Comparison of ENCODE assay signal across 8 cellular contexts in genomic region chr4:168877779-168878491, GRCh38.
A peak's percentile ranks its signal among the peaks of the same experiment; 100 is the strongest.
DNase-seq lines count a peak whose midpoint lies in the region; ATAC-seq and TF ChIP-seq lines count a peak whose summit lies in the region.

No MANE protein-coding gene starts in this region.

- no peaks in the 10 kb centered on the region for H3K9me2 ChIP-seq in MM.1S (replicated peaks; ENCODE audit: insufficient read depth, low read length)

- TF ChIP-seq CTCF in glutamatergic neuron (IDR thresholded peaks at IDR 0.05; ENCODE audit: partially characterized antibody, unreplicated experiment) (no peak), progenitor cell of endocrine pancreas (IDR thresholded peaks at IDR 0.05; ENCODE audit: unreplicated experiment) (no peak), MM.1S (IDR thresholded peaks at IDR 0.05; ENCODE audit: low read length) (no peak)

- H3K27ac Mint-ChIP-seq in glutamatergic neuron (ENCODE audit: unreplicated experiment) (no peak overlapping the region), progenitor cell of endocrine pancreas (peak overlapping the region; percentile 78)

- no peaks in the 10 kb centered on the region for H3K36me3 ChIP-seq in BLaER1
- H3K36me3 ChIP-seq in H7 (replicated peaks; ENCODE audit: control insufficient read depth, insufficient read depth, low read length) = no peaks in the 10 kb centered on the region
- H3K36me3 ChIP-seq in MM.1S (replicated peaks; ENCODE audit: insufficient read depth, low read length) = no peaks in the 10 kb centered on the region

- H3K36me3 Mint-ChIP-seq in glutamatergic neuron (ENCODE audit: unreplicated experiment) = peaks cover 4% of the 10 kb centered on the region
- H3K36me3 Mint-ChIP-seq in progenitor cell of endocrine pancreas (ENCODE audit: insufficient read depth) = peaks cover 26% of the 10 kb centered on the region

- H3K9me3 ChIP-seq in BLaER1 (peaks cover 17% of the 10 kb centered on the region), MM.1S (replicated peaks; ENCODE audit: insufficient read depth, low read length) (no peaks in the 10 kb centered on the region)

- no peaks in the 10 kb centered on the region for H3F3A ChIP-seq in MM.1S (ENCODE audit: insufficient read depth, low read length)

- peak overlapping the region; percentile 90 for H3K4me3 Mint-ChIP-seq in glutamatergic neuron (ENCODE audit: unreplicated experiment)
- peak overlapping the region; percentile 73 for H3K4me3 Mint-ChIP-seq in progenitor cell of endocrine pancreas (ENCODE audit: low read depth)

- ATAC-seq in GM21528 (IDR thresholded peaks at IDR 0.05; ENCODE audit: low FRiP score, unreplicated experiment) = no peak
- ATAC-seq in HG03139 (IDR thresholded peaks at IDR 0.05; ENCODE audit: unreplicated experiment) = no peak

- H4K20me1 ChIP-seq in BLaER1 = no peaks in the 10 kb centered on the region
- H4K20me1 ChIP-seq in MM.1S (ENCODE audit: insufficient read depth, low read length) = no peaks in the 10 kb centered on the region

- H3K9ac ChIP-seq in BLaER1 = no peak overlapping the region
- no peak overlapping the region for H3K9ac ChIP-seq in MM.1S (ENCODE audit: low read length)

- no peak overlapping the region for H3K27ac ChIP-seq in BLaER1
- no peak overlapping the region for H3K27ac ChIP-seq in MM.1S (ENCODE audit: low read length)

- no peaks in the 10 kb centered on the region for H3K9me3 Mint-ChIP-seq in glutamatergic neuron (ENCODE audit: unreplicated experiment)
- H3K9me3 Mint-ChIP-seq in progenitor cell of endocrine pancreas (ENCODE audit: low read depth) = no peaks in the 10 kb centered on the region

- H3K79me2 ChIP-seq in MM.1S (ENCODE audit: low read length) = no peaks in the 10 kb centered on the region

- H3K4me2 ChIP-seq in BLaER1 = peak overlapping the region; percentile 65
- H3K4me2 ChIP-seq in MM.1S (ENCODE audit: low read depth, low read length) = no peak overlapping the region

- peaks cover 7% of the 10 kb centered on the region for H3K4me1 Mint-ChIP-seq in glutamatergic neuron (ENCODE audit: low read depth, unreplicated experiment)
- peaks cover 16% of the 10 kb centered on the region for H3K4me1 Mint-ChIP-seq in progenitor cell of endocrine pancreas (ENCODE audit: low read depth)

- H3K4me1 ChIP-seq in BLaER1 = no peaks in the 10 kb centered on the region
- no peaks in the 10 kb centered on the region for H3K4me1 ChIP-seq in MM.1S (ENCODE audit: low read length)

- peaks cover 3% of the 10 kb centered on the region for H3K27me3 Mint-ChIP-seq in glutamatergic neuron (ENCODE audit: unreplicated experiment)
- H3K27me3 Mint-ChIP-seq in progenitor cell of endocrine pancreas = peaks cover 36% of the 10 kb centered on the region

- H3K4me3 ChIP-seq in BLaER1 (peak overlapping the region; percentile 61), H7 (ENCODE audit: insufficient read depth, low read depth, low read length) (peak overlapping the region; percentile 52), MM.1S (ENCODE audit: low read length) (no peak overlapping the region)

- DNase-seq in H7 (peak; percentile 73), glutamatergic neuron (peak; percentile 67), progenitor cell of endocrine pancreas (ENCODE audit: low spot score, unreplicated experiment) (peak; percentile 26), MM.1S (no peak)
- peak; percentile 61 for DNase-seq in activated CD8-positive, alpha-beta memory T cell treated with anti-CD3 and anti-CD28 coated beads for 24 hours

- peaks cover 47% of the 10 kb centered on the region for H3K27me3 ChIP-seq in BLaER1
- peaks cover 26% of the 10 kb centered on the region for H3K27me3 ChIP-seq in H7 (ENCODE audit: control insufficient read depth, insufficient read depth, low read length)
- H3K27me3 ChIP-seq in MM.1S (replicated peaks; ENCODE audit: insufficient read depth, low read length) = no peaks in the 10 kb centered on the region

- no peak overlapping the region for H2AFZ ChIP-seq in MM.1S (ENCODE audit: low read length)
